In genomic region chr6:32439139-32439538, GRCh38 we compare ENCODE assay signal across 16 cellular contexts. TPM values are rescaled to one million over a fixed set of nuclear protein-coding genes. Genes with fewer than 3 reads are reported as not detected.
DNase-seq lines count a peak whose midpoint lies in the region; ATAC-seq, FAIRE-seq and TF ChIP-seq lines count a peak whose summit lies in the region.
"Had no signal": no experiment of that assay in that cellular context is flagged by ENCODE, and none has a peak within 500 bp of the region (broad histone marks: within the 10 kb centered on the region; RNA-seq: fewer than 3 reads in every experiment).

No MANE protein-coding gene starts in this region.

- no peak for TF ChIP-seq RAD21 in HepG2 (CRISPR knock-in tag; IDR thresholded peaks at IDR 0.05)

- H2BK5ac ChIP-seq in neuronal stem cell (ENCODE audit: low read length) = no peak overlapping the region

- no peaks in the 10 kb centered on the region for H3K79me2 ChIP-seq in HepG2 (ENCODE audit: insufficient read depth, low read length)
- H3K79me2 ChIP-seq: hepatocyte had no signal

- no peak overlapping the region for H2AK5ac ChIP-seq in neuronal stem cell (ENCODE audit: low read depth, low read length)

- H3K4ac ChIP-seq in neuronal stem cell (ENCODE audit: low read length) = no peak overlapping the region

- H3K4me3 ChIP-seq in right lobe of liver (no peak overlapping the region), HepG2 (replicated peaks in 1 of 3; ENCODE audit: insufficient read depth in 1 of 3, low read depth in 2 of 3, low read length in 3 of 3) (no peak overlapping the region), mononuclear cell (ENCODE audit: low read length) (peak overlapping the region; percentile 7), neuronal stem cell (ENCODE audit: low read length in 2 of 2) (no peak overlapping the region)
- H3K4me3 ChIP-seq: hepatocyte had no signal

- H3K18ac ChIP-seq in neuronal stem cell (ENCODE audit: low read length) = no peak overlapping the region

- H3K4me1 Mint-ChIP-seq in T-helper 17 cell = peaks cover 17% of the 10 kb centered on the region
- H3K4me1 Mint-ChIP-seq: neural crest cell had no signal

- no peaks in the 10 kb centered on the region for H3K79me1 ChIP-seq in neuronal stem cell (ENCODE audit: low read depth, low read length)

- ATAC-seq in right lobe of liver (no peak), HepG2 (no peak), T-helper 17 cell (no peak), GM19351 (IDR thresholded peaks at IDR 0.05; ENCODE audit: unreplicated experiment) (no peak)

- no peak overlapping the region for H4K8ac ChIP-seq in neuronal stem cell (ENCODE audit: low read depth, low read length)

- FAIRE-seq in HepG2 (lab: Jason Lieb, UNC) = no peak

- intact Hi-C loops in right lobe of liver (cut with DNase I) (no loop called here), HepG2 (cut with micrococcal nuclease; ENCODE audit: unreplicated experiment) (no loop called here)

- H3K27me3 ChIP-seq in right lobe of liver (no peaks in the 10 kb centered on the region), HepG2 (ENCODE audit: control insufficient read depth in 1 of 2, insufficient read depth in 2 of 2, low read length in 2 of 2) (peaks cover 0 to 3% of the 10 kb centered on the region in 2 experiments; a peak in 2 of 5 replicates), mononuclear cell (ENCODE audit: insufficient read depth, low read length) (no peaks in the 10 kb centered on the region), neuronal stem cell (ENCODE audit: control insufficient read depth in 3 of 3, insufficient read depth in 3 of 3, low read depth in 1 of 3, low read length in 3 of 3) (no peaks in the 10 kb centered on the region)
- H3K27me3 ChIP-seq: hepatocyte, sigmoid colon had no signal

- no peak overlapping the region for H2BK120ac ChIP-seq in neuronal stem cell (ENCODE audit: low read depth, low read length)

- TF ChIP-seq CTCF in right lobe of liver (IDR thresholded peaks at IDR 0.05) = no peak
- no peak for TF ChIP-seq CTCF in HepG2 (CRISPR knock-in tag; IDR thresholded peaks at IDR 0.05)

- DNase-seq in right lobe of liver (no peak), HepG2 (ENCODE audit: low spot score) (no peak), T-helper 17 cell (no peak), iPS-NIHi11 (ENCODE audit: low spot score) (no peak), DMS53 treated with DMSO at 0.1 percent for 48 hours (lab: John Stamatoyannopoulos, UW; ENCODE audit: unreplicated experiment) (no peak), neuronal stem cell (ENCODE audit: low spot score) (no peak)
- DNase-seq: DMS 273 treated with DMSO at 0.1 percent for 48 hours, left colon, NCI-H2029 treated with DMSO at 0.1 percent for 48 hours, sigmoid colon had no signal

- no peak overlapping the region for H3K23ac ChIP-seq in neuronal stem cell (ENCODE audit: low read depth, low read length, poor library complexity)

- H3K4me3 Mint-ChIP-seq in T-helper 17 cell = no peak overlapping the region
- H3K4me3 Mint-ChIP-seq: HFFc6 had no signal

- TF ChIP-seq POLR2A in right lobe of liver (IDR thresholded peaks at IDR 0.05) (no peak), HepG2 (IDR thresholded peaks at IDR 0.05; ENCODE audit: insufficient read depth in 1 of 2, low read depth in 2 of 2, low read length in 2 of 2) (no peak)

- H3K36me3 ChIP-seq in right lobe of liver (no peaks in the 10 kb centered on the region), HepG2 (replicated peaks in 1 of 2; ENCODE audit: control insufficient read depth in 1 of 2, insufficient read depth in 2 of 2, low read length in 2 of 2) (no peaks in the 10 kb centered on the region), neuronal stem cell (replicated peaks in 1 of 2; ENCODE audit: control insufficient read depth in 2 of 2, insufficient read depth in 2 of 2, low read length in 2 of 2) (no peaks in the 10 kb centered on the region)
- H3K36me3 ChIP-seq: sigmoid colon had no signal

- H4K20me1 ChIP-seq in HepG2 (ENCODE audit: insufficient read depth, low read length) = no peaks in the 10 kb centered on the region

- peak overlapping the region in 2 of 3 donors; percentile 3 to 49 for H3K27ac ChIP-seq in right lobe of liver
- H3K27ac ChIP-seq in HepG2 (ENCODE audit: extremely low read length, insufficient read depth, low read length) = no peak overlapping the region
- no peak overlapping the region for H3K27ac ChIP-seq in neuronal stem cell (replicated peaks; ENCODE audit: low read length)
- H3K27ac ChIP-seq: hepatocyte had no signal

- no peak overlapping the region for H3K14ac ChIP-seq in neuronal stem cell (ENCODE audit: low read length)

- H2BK12ac ChIP-seq in neuronal stem cell (ENCODE audit: low read length) = no peak overlapping the region

- H3K9ac ChIP-seq in HepG2 (ENCODE audit: insufficient read depth, low read depth, low read length) (no peak overlapping the region), neuronal stem cell (ENCODE audit: low read depth, low read length, poor library complexity) (no peak overlapping the region)

- peaks cover 35% of the 10 kb centered on the region for H3K27me3 Mint-ChIP-seq in T-helper 17 cell

- BruUV-seq in HepG2 (replicated peaks; lab: Mats Ljungman, UMichigan) = no TSS peak

- 80% methylated on average over 1 of the region's 1 CpG for WGBS in right lobe of liver (ENCODE audit: insufficient coverage, low coverage, low lambda C conversion rate, missing lambda C conversion rate)
- WGBS in HepG2 (ENCODE audit: low lambda C conversion rate) = 77% methylated on average over 1 of the region's 1 CpG
- no CpG with 5 or more reads among the region's 1 CpG for WGBS in neuronal stem cell (ENCODE audit: extremely low coverage in 2 of 2, insufficient read length in 2 of 2, insufficient replicate concordance in 1 of 2), 2 donors

- H3K36me3 Mint-ChIP-seq in T-helper 17 cell (ENCODE audit: low read depth) = peaks cover 5% of the 10 kb centered on the region

- TF ChIP-seq EP300 in HepG2 (IDR thresholded peaks at IDR 0.05; ENCODE audit: low read depth in 2 of 2, low read length in 2 of 2) (no peak), HepG2 (CRISPR knock-in tag; IDR thresholded peaks at IDR 0.05; ENCODE audit: borderline replicate concordance) (no peak)

- no peak overlapping the region for H2BK15ac ChIP-seq in neuronal stem cell (ENCODE audit: low read length)

- H2AFZ ChIP-seq in HepG2 (ENCODE audit: low read length) (no peak overlapping the region), neuronal stem cell (ENCODE audit: low read length) (no peak overlapping the region)
- H2AFZ ChIP-seq: hepatocyte had no signal

- POLR2A ChIA-PET in HepG2 (lab: Yijun Ruan, JAX) = no interaction called here

- no peak overlapping the region for H3K4me2 ChIP-seq in HepG2 (ENCODE audit: low read depth, low read length)
- no peak overlapping the region for H3K4me2 ChIP-seq in neuronal stem cell (ENCODE audit: insufficient read depth, low read length, poor library complexity, severe bottlenecking)

- in situ Hi-C loops in HepG2 (cut with HindIII; ENCODE audit: extremely low pct_ligation_motif_present, low pct_unique_long_range_greater_than_20kb) = no loop called here

- H3K9me3 ChIP-seq in right lobe of liver (no peaks in the 10 kb centered on the region), HepG2 (ENCODE audit: low read length) (no peaks in the 10 kb centered on the region), T-helper 17 cell (ENCODE audit: control insufficient read depth, low read length, poor library complexity, severe bottlenecking) (no peaks in the 10 kb centered on the region), mononuclear cell (ENCODE audit: low read depth, low read length) (no peaks in the 10 kb centered on the region), neuronal stem cell (replicated peaks in 1 of 2; ENCODE audit: control insufficient read depth in 2 of 2, insufficient read depth in 1 of 2, low read depth in 1 of 2, low read length in 2 of 2) (no peaks in the 10 kb centered on the region)
- H3K9me3 ChIP-seq: sigmoid colon had no signal

- peak overlapping the region; percentile 74 for H3K27ac Mint-ChIP-seq in T-helper 17 cell
- H3K27ac Mint-ChIP-seq: HFFc6 had no signal

- no peak overlapping the region for H4K91ac ChIP-seq in neuronal stem cell (ENCODE audit: low read depth, low read length, poor library complexity)

- CTCF ChIA-PET in HepG2 (lab: Yijun Ruan, JAX; ENCODE audit: low intra/inter-chr PET ratio, low total read pairs) = no interaction called here

- H3K4me1 ChIP-seq in right lobe of liver = no peaks in the 10 kb centered on the region
- no peaks in the 10 kb centered on the region for H3K4me1 ChIP-seq in HepG2 (ENCODE audit: insufficient read depth, low read length)
- peaks cover 64% of the 10 kb centered on the region for H3K4me1 ChIP-seq in mononuclear cell (ENCODE audit: insufficient read depth, low read length)
- H3K4me1 ChIP-seq in neuronal stem cell (ENCODE audit: control insufficient read depth in 2 of 2, insufficient read depth in 1 of 2, low read depth in 1 of 2, low read length in 2 of 2) = no peaks in the 10 kb centered on the region
- H3K4me1 ChIP-seq: sigmoid colon had no signal

RNA-seq across cellular contexts. Expression of gene HLA-DRA, which starts 0.5 kb away (rescaled TPM):
- total RNA-seq in right lobe of liver (100 to 1,000 TPM in 1 of 6 experiments, 10 to 100 TPM in 5; 21.2 to 235 (median 66.8) TPM), HepG2 (2016; rRNA removed; fragmentation: Illumina TruSeq; extraction: Trizol) (not detected in 2 replicates), T-helper 17 cell (100 to 1,000 TPM in 1 of 2 donors, 10 to 100 TPM in 1; 80.9 to 117 TPM), mononuclear cell (1,165 TPM)
- total RNA-seq in HepG2 (2016; cell fraction: cytosol; rRNA removed; fragmentation: Illumina TruSeq; extraction: Trizol; ENCODE audit: low read depth) = not detected in 2 replicates
- total RNA-seq in HepG2 (2016; cell fraction: insoluble cytoplasmic fraction; rRNA removed; fragmentation: Illumina TruSeq; extraction: Trizol) = not detected in 2 replicates
- total RNA-seq in HepG2 (2016; cell fraction: membrane; rRNA removed; fragmentation: Illumina TruSeq; extraction: Trizol) = not detected in 2 replicates
- total RNA-seq in HepG2 (2016; cell fraction: nucleus; rRNA removed; fragmentation: Illumina TruSeq; extraction: Trizol) = not detected in 2 replicates
- polyA plus RNA-seq in HepG2 (2011; rRNA removed) = not detected in 2 replicates
- 0.27 and 0.45 TPM in 2 replicates for polyA plus RNA-seq in HepG2 (2011; cell fraction: cytosol; rRNA removed)
- polyA plus RNA-seq in HepG2 (2011; cell fraction: nucleus; rRNA removed) = 0.43 TPM in 1 of 2 replicates, not detected in the other
- polyA plus RNA-seq in HepG2 (2012) = not detected in 2 replicates
- not detected in 2 replicates for polyA plus RNA-seq in HepG2 (2016; cell fraction: cytosol; fragmentation: Illumina TruSeq; extraction: Trizol; ENCODE audit: low read depth)
- polyA plus RNA-seq in HepG2 (2016; cell fraction: insoluble cytoplasmic fraction; fragmentation: Illumina TruSeq; extraction: Trizol; ENCODE audit: low read depth) = not detected in 2 replicates
- polyA plus RNA-seq in HepG2 (2016; cell fraction: membrane; fragmentation: Illumina TruSeq; extraction: Trizol; ENCODE audit: low read depth) = not detected in 2 replicates
- not detected in 2 replicates for polyA plus RNA-seq in HepG2 (2016; cell fraction: nucleus; fragmentation: Illumina TruSeq; extraction: Trizol; ENCODE audit: insufficient read depth, low read depth)
- polyA minus RNA-seq in HepG2 (2011; rRNA and poly(A)+ RNA removed; ENCODE audit: low replicate concordance) = 0.84 TPM in 1 of 2 replicates, not detected in the other
- polyA minus RNA-seq in HepG2 (2011; cell fraction: cytosol; rRNA and poly(A)+ RNA removed) = not detected in 2 replicates
- not detected in 2 replicates for polyA minus RNA-seq in HepG2 (2011; cell fraction: nucleus; rRNA and poly(A)+ RNA removed)
- 2.5 TPM for polyA plus RNA-seq in neuronal stem cell (2013, experiment 1 of 2)
- polyA plus RNA-seq in neuronal stem cell (2013, experiment 2 of 2) = 2.4 TPM
- total RNA-seq: HFFc6 had no signal

RNA-seq across cellular contexts. Expression of gene BTNL2, which starts 32.2 kb away (rescaled TPM):
- total RNA-seq in right lobe of liver (not detected), HepG2 (2016; rRNA removed; fragmentation: Illumina TruSeq; extraction: Trizol) (not detected in 2 replicates), T-helper 17 cell (not detected), mononuclear cell (not detected)
- not detected in 2 replicates for total RNA-seq in HepG2 (2016; cell fraction: cytosol; rRNA removed; fragmentation: Illumina TruSeq; extraction: Trizol; ENCODE audit: low read depth)
- total RNA-seq in HepG2 (2016; cell fraction: insoluble cytoplasmic fraction; rRNA removed; fragmentation: Illumina TruSeq; extraction: Trizol) = not detected in 2 replicates
- total RNA-seq in HepG2 (2016; cell fraction: membrane; rRNA removed; fragmentation: Illumina TruSeq; extraction: Trizol) = not detected in 2 replicates
- not detected in 2 replicates for total RNA-seq in HepG2 (2016; cell fraction: nucleus; rRNA removed; fragmentation: Illumina TruSeq; extraction: Trizol)
- not detected in 2 replicates for polyA plus RNA-seq in HepG2 (2011; rRNA removed)
- polyA plus RNA-seq in HepG2 (2011; cell fraction: cytosol; rRNA removed) = not detected in 2 replicates
- not detected in 2 replicates for polyA plus RNA-seq in HepG2 (2011; cell fraction: nucleus; rRNA removed)
- not detected in 2 replicates for polyA plus RNA-seq in HepG2 (2012)
- polyA plus RNA-seq in HepG2 (2016; cell fraction: cytosol; fragmentation: Illumina TruSeq; extraction: Trizol; ENCODE audit: low read depth) = not detected in 2 replicates
- not detected in 2 replicates for polyA plus RNA-seq in HepG2 (2016; cell fraction: insoluble cytoplasmic fraction; fragmentation: Illumina TruSeq; extraction: Trizol; ENCODE audit: low read depth)
- not detected in 2 replicates for polyA plus RNA-seq in HepG2 (2016; cell fraction: membrane; fragmentation: Illumina TruSeq; extraction: Trizol; ENCODE audit: low read depth)
- not detected in 2 replicates for polyA plus RNA-seq in HepG2 (2016; cell fraction: nucleus; fragmentation: Illumina TruSeq; extraction: Trizol; ENCODE audit: insufficient read depth, low read depth)
- not detected in 2 replicates for polyA minus RNA-seq in HepG2 (2011; rRNA and poly(A)+ RNA removed; ENCODE audit: low replicate concordance)
- not detected in 2 replicates for polyA minus RNA-seq in HepG2 (2011; cell fraction: cytosol; rRNA and poly(A)+ RNA removed)
- not detected in 2 replicates for polyA minus RNA-seq in HepG2 (2011; cell fraction: nucleus; rRNA and poly(A)+ RNA removed)
- not detected for polyA plus RNA-seq in neuronal stem cell (2013, experiment 1 of 2)
- not detected for polyA plus RNA-seq in neuronal stem cell (2013, experiment 2 of 2)
- total RNA-seq: hepatocyte, HFFc6, left colon, neural crest cell, RPMI7951, sigmoid colon had no signal
- polyA plus RNA-seq: sigmoid colon had no signal

Comparison
In these comparisons a context has a peak if more than half of its experiments do, and no peak if none do; other contexts are left out.
1. H3K27ac ChIP-seq: peak in right lobe of liver (2 of 3); none in HepG2 (single experiment) and neuronal stem cell (single experiment).
2. RNA of gene HLA-DRA, which starts 0.5 kb away (total RNA-seq): 1,165 TPM in mononuclear cell (single experiment), 80.9 to 117 TPM in T-helper 17 cell and 21.2 to 235 TPM in right lobe of liver; not detected in HepG2; every median in the first group is over 10 times any median in the second.